ENCODE assay signal across 9 cellular contexts in genomic region chr9:77456829-77457437, GRCh38.
A peak's percentile ranks its signal among the peaks of the same experiment; 100 is the strongest.
DNase-seq lines count a peak whose midpoint lies in the region; ATAC-seq lines count a peak whose summit lies in the region.
"Had no signal": no experiment of that assay in that cellular context is flagged by ENCODE, and none has a peak within 500 bp of the region (broad histone marks: within the 10 kb centered on the region; RNA-seq: fewer than 3 reads in every experiment).

No MANE protein-coding gene starts in this region.

- peak; percentile 71 to 85 for ATAC-seq in CD4-positive, CD25-positive, alpha-beta regulatory T cell (ENCODE audit: low read depth in 2 of 2)
- ATAC-seq in HG03378 (IDR thresholded peaks at IDR 0.05; ENCODE audit: unreplicated experiment), result peak; percentile 83

- DNase-seq in CD4-positive, CD25-positive, alpha-beta regulatory T cell, result peak; percentile 57 to 88 (median 69)
- DNase-seq in GM19240 (ENCODE audit: insufficient read length, low spot score) (peak; percentile 52), NCI-H510A (lab: John Stamatoyannopoulos, UW) (peak; percentile 47), ecto neural progenitor cell (ENCODE audit: low spot score) (peak; percentile 78), lung microvascular endothelial cell (ENCODE audit: low read depth in 2 of 2) (peak; percentile 91)
- peak; percentile 77 to 80 for DNase-seq in activated CD4-positive, alpha-beta T cell treated with anti-CD3 and anti-CD28 coated beads, Interleukin-2, amount 50 U/mL, for 4 hours
- peak; percentile 63 to 64 for DNase-seq in stimulated activated CD8-positive, alpha-beta memory T cell treated with anti-CD3 and anti-CD28 coated beads, Interleukin-15, amount 100 ng/mL, for 48 hours (ENCODE audit: low read depth in 2 of 2)

- no peak overlapping the region for H3K27ac ChIP-seq in CD4-positive, CD25-positive, alpha-beta regulatory T cell (ENCODE audit: insufficient read depth, low read length, poor library complexity, severe bottlenecking)

- H3K9me3 ChIP-seq in CD4-positive, CD25-positive, alpha-beta regulatory T cell (ENCODE audit: control insufficient read depth in 2 of 2, low read length in 2 of 2), result no peaks in the 10 kb centered on the region

- no peaks in the 10 kb centered on the region for H3K36me3 Mint-ChIP-seq in CD4-positive, CD25-positive, alpha-beta regulatory T cell
- H3K36me3 Mint-ChIP-seq: activated naive CD4-positive, alpha-beta T cell treated with anti-CD3 and anti-CD28 coated beads, Interleukin-2, amount 50 U/mL, for 24 hours had no signal

- peaks cover 4% of the 10 kb centered on the region for H3K27me3 Mint-ChIP-seq in CD4-positive, CD25-positive, alpha-beta regulatory T cell
- H3K27me3 Mint-ChIP-seq: activated naive CD4-positive, alpha-beta T cell treated with anti-CD3 and anti-CD28 coated beads, Interleukin-2, amount 50 U/mL, for 24 hours had no signal

- H3K9me3 Mint-ChIP-seq in CD4-positive, CD25-positive, alpha-beta regulatory T cell, result no peaks in the 10 kb centered on the region
- H3K9me3 Mint-ChIP-seq: activated naive CD4-positive, alpha-beta T cell treated with anti-CD3 and anti-CD28 coated beads, Interleukin-2, amount 50 U/mL, for 24 hours had no signal

- H3K4me1 Mint-ChIP-seq in CD4-positive, CD25-positive, alpha-beta regulatory T cell, result peaks cover 4 to 15% (median 6%) of the 10 kb centered on the region in 4 donors

- H3K27me3 ChIP-seq in CD4-positive, CD25-positive, alpha-beta regulatory T cell (ENCODE audit: control insufficient read depth, insufficient read depth, low read length), result no peaks in the 10 kb centered on the region

- no peaks in the 10 kb centered on the region for H3K4me1 ChIP-seq in CD4-positive, CD25-positive, alpha-beta regulatory T cell (ENCODE audit: control insufficient read depth, insufficient read depth, low read length, poor library complexity, severe bottlenecking)

- no peak overlapping the region for H3K4me3 ChIP-seq in CD4-positive, CD25-positive, alpha-beta regulatory T cell (ENCODE audit: low read depth, low read length)

- H3K4me3 Mint-ChIP-seq in CD4-positive, CD25-positive, alpha-beta regulatory T cell, result no peak overlapping the region
- H3K4me3 Mint-ChIP-seq: activated naive CD4-positive, alpha-beta T cell treated with anti-CD3 and anti-CD28 coated beads, Interleukin-2, amount 50 U/mL, for 24 hours had no signal

- no peaks in the 10 kb centered on the region for H3K36me3 ChIP-seq in CD4-positive, CD25-positive, alpha-beta regulatory T cell (ENCODE audit: control insufficient read depth, insufficient read depth, low read length)

- no peak overlapping the region for H3K27ac Mint-ChIP-seq in CD4-positive, CD25-positive, alpha-beta regulatory T cell
- H3K27ac Mint-ChIP-seq: activated naive CD4-positive, alpha-beta T cell treated with anti-CD3 and anti-CD28 coated beads, Interleukin-2, amount 50 U/mL, for 24 hours had no signal
